In genomic region chr1:43431676-43432075, GRCh38 we compare ENCODE assay signal across 15 cellular contexts.
"Had no signal": no experiment of that assay in that cellular context is flagged by ENCODE, and none has a peak within 500 bp of the region (broad histone marks: within the 10 kb centered on the region; RNA-seq: fewer than 3 reads in every experiment).

No MANE protein-coding gene starts in this region.

- H3K27me3 Mint-ChIP-seq: naive B cell had no signal

- H3K4me3 Mint-ChIP-seq: naive B cell, nephron had no signal

- H3K27ac Mint-ChIP-seq: nephron had no signal

- DNase-seq: effector memory CD4-positive, alpha-beta T cell; esophagus squamous epithelium; foreskin fibroblast; left colon; left ventricle myocardium superior; mesendoderm; naive B cell; small intestine; stimulated activated CD4-positive, alpha-beta T cell treated with anti-CD3 and anti-CD28 coated beads, Interleukin-2, amount 100 ng/mL, for 48 hours; stimulated activated naive CD8-positive, alpha-beta T cell treated with anti-CD3 and anti-CD28 coated beads, Interleukin-15, Interleukin-2, amounts not matched to agents 100 U/mL and 50 U/mL, for 24 hours had no signal

- H3K9me3 ChIP-seq: esophagus squamous epithelium, right atrium auricular region, tibial nerve had no signal

- H3K27ac ChIP-seq: esophagus squamous epithelium, hepatocyte, right atrium auricular region, tibial nerve had no signal

- H2AFZ ChIP-seq: hepatocyte had no signal

- H3K4me3 ChIP-seq: esophagus squamous epithelium, hepatocyte, lung, right atrium auricular region, tibial nerve had no signal

- H3K9me3 Mint-ChIP-seq: naive B cell, nephron had no signal

- H3K4me2 ChIP-seq: hepatocyte had no signal

- ATAC-seq: left colon; left ventricle myocardium superior; stimulated activated naive CD8-positive, alpha-beta T cell treated with anti-CD3 and anti-CD28 coated beads, Interleukin-15, Interleukin-2, amounts not matched to agents 100 U/mL and 50 U/mL, for 24 hours had no signal

- FAIRE-seq: small intestine had no signal

- H3K27me3 ChIP-seq: esophagus squamous epithelium, hepatocyte, right atrium auricular region, tibial nerve had no signal

- H3K79me2 ChIP-seq: hepatocyte had no signal
